Comparison of ENCODE assay signal across 8 cellular contexts in the genomic region with DNA sequence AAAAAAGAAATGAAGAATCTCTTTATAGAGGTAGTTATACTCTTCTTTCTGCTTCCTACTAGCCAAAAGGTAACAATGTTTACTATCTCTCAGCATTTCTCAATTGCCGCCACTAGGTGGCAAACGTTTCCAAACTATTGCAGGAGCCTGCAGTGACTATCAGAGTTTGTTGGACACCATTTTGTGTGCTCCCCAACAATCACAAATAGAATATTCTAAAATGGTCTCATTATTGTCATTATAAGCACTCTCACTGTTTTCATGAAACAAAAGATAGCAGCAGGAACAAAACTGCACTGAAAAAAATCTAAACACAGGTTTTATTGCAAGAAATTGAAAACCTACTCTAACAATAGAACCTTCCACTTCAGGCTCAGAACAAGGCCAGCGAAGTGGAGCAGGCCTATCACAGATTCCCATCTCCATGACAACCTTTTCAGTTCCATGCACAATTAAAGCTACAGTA.
DNase-seq lines count a peak whose midpoint lies in the region; ATAC-seq and TF ChIP-seq lines count a peak whose summit lies in the region.

No MANE protein-coding gene starts in this region.

- H3K36me3 Mint-ChIP-seq in CD8-positive, alpha-beta T cell = no peaks in the 10 kb centered on the region

- H3K27ac ChIP-seq in CD8-positive, alpha-beta T cell (ENCODE audit: low read depth, low read length) = no peak overlapping the region
- H3K27ac ChIP-seq in dorsolateral prefrontal cortex = peak overlapping the region in 50 of 59 donors; percentile 17 to 78 (median 66)

- peak; percentile 13 to 66 (median 51) for DNase-seq in CD8-positive, alpha-beta T cell
- DNase-seq in NCI-H510A (lab: John Stamatoyannopoulos, UW) (peak; percentile 39), dorsolateral prefrontal cortex (peak in 9 of 10 donors; percentile 52 to 91 (median 70)), lung microvascular endothelial cell (ENCODE audit: low read depth in 2 of 2) (peak; percentile 83 to 87)
- peak; percentile 78 for DNase-seq in activated CD4-positive, alpha-beta T cell treated with anti-CD3 and anti-CD28 coated beads for 48 hours
- peak; percentile 45 for DNase-seq in stimulated activated CD8-positive, alpha-beta memory T cell treated with anti-CD3 and anti-CD28 coated beads, Interleukin-15, amount 100 ng/mL, for 1 hour (ENCODE audit: low read depth)

- H3K9me3 Mint-ChIP-seq in CD8-positive, alpha-beta T cell = no peaks in the 10 kb centered on the region

- H3K27ac Mint-ChIP-seq in CD8-positive, alpha-beta T cell = no peak overlapping the region

- H3K27me3 ChIP-seq in CD8-positive, alpha-beta T cell (ENCODE audit: insufficient read depth, low read length) = no peaks in the 10 kb centered on the region
- H3K27me3 ChIP-seq in dorsolateral prefrontal cortex = no peaks in the 10 kb centered on the region

- H3K4me3 ChIP-seq in CD8-positive, alpha-beta T cell (ENCODE audit: low read depth, low read length) = no peak overlapping the region
- peak overlapping the region in 14 of 59 donors; percentile 2 to 36 (median 14) for H3K4me3 ChIP-seq in dorsolateral prefrontal cortex

- no peaks in the 10 kb centered on the region for H3K4me1 ChIP-seq in CD8-positive, alpha-beta T cell (ENCODE audit: insufficient read depth, low read length)

- no peaks in the 10 kb centered on the region for H3K36me3 ChIP-seq in CD8-positive, alpha-beta T cell (ENCODE audit: insufficient read depth, low read length)

- H3K4me1 Mint-ChIP-seq in CD8-positive, alpha-beta T cell (ENCODE audit: low read depth) = no peaks in the 10 kb centered on the region

- no peaks in the 10 kb centered on the region for H3K9me3 ChIP-seq in CD8-positive, alpha-beta T cell (ENCODE audit: low read length)

- H3K27me3 Mint-ChIP-seq in CD8-positive, alpha-beta T cell (ENCODE audit: low read depth) = peaks cover 4% of the 10 kb centered on the region

- intact Hi-C loops in CD8-positive, alpha-beta T cell (cut with DNase I, micrococcal nuclease) = loop anchor here (1.0 to 10.0 kb wide), 6 partner anchors 297 to 1688 kb away; a partner anchor contains a TSS
- intact Hi-C loops in dorsolateral prefrontal cortex (cut with DNase I) = loop anchor here (2.0 kb wide), 2 partner anchors 300 to 526 kb away; no protein-coding TSS in a partner anchor

- no peak overlapping the region for H3K4me3 Mint-ChIP-seq in CD8-positive, alpha-beta T cell

- TF ChIP-seq CTCF in CD8-positive, alpha-beta T cell (IDR thresholded peaks at IDR 0.05) = peak; percentile 97
- TF ChIP-seq CTCF in dorsolateral prefrontal cortex (IDR thresholded peaks at IDR 0.05 in 54 of 56, conservative IDR thresholded peaks at IDR 0.05 in 2 of 56; ENCODE audit: low read depth in 1 of 56, partially characterized antibody in 56 of 56) = peak; percentile 83 to 99 (median 92)

- CTCF ChIA-PET in CD8-positive, alpha-beta T cell (lab: Charles Lee) = interaction anchor here (0.7 to 1.5 kb wide), 8 partner anchors 11 to 1100 kb away, joined by 3 to 5 read pairs (median 4); no protein-coding TSS in a partner anchor

- ATAC-seq in CD8-positive, alpha-beta T cell = peak; percentile 61
- ATAC-seq in GM19397 (IDR thresholded peaks at IDR 0.05; ENCODE audit: unreplicated experiment) = peak; percentile 98
- peak; percentile 97 for ATAC-seq in HG03460 (IDR thresholded peaks at IDR 0.05; ENCODE audit: unreplicated experiment)

- POLR2A ChIA-PET in CD8-positive, alpha-beta T cell (lab: Charles Lee) = no interaction called here
